1 cellular context compared by ENCODE assay signal in the genomic region with DNA sequence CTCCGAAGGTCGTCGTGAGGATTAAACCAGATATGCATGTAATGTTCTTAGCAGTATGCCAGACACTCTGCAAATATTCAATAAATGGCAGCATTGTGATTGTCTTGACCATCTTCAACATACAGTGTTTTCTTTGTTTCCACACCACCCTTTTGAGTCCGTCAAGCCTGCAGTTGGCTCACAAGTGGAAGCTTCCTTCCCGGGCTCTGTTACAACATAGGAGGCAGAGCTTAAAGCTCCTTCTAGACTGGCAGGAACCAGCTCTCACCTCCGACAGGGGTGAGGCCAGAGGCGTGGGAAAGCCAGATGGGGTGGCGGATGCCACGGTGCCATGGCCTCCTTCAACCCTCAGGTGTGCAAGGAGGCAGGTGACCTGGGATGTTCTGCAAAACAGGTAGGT.
TF ChIP-seq lines count a peak whose summit lies in the region.

No MANE protein-coding gene starts in this region.

TF ChIP-seq in H1, 55 proteins besides CTCF, POLR2A, EP300 and RAD21 (continued from another document):
- TF ChIP-seq ASH2L (IDR thresholded peaks at IDR 0.05; ENCODE audit: low read length) (no peak), MAFK (IDR thresholded peaks at IDR 0.05; ENCODE audit: low read depth, low read length) (no peak), JUN (IDR thresholded peaks at IDR 0.05; ENCODE audit: low read depth, low read length) (no peak)
